ENCODE assay signal across 20 cellular contexts in the genomic region with DNA sequence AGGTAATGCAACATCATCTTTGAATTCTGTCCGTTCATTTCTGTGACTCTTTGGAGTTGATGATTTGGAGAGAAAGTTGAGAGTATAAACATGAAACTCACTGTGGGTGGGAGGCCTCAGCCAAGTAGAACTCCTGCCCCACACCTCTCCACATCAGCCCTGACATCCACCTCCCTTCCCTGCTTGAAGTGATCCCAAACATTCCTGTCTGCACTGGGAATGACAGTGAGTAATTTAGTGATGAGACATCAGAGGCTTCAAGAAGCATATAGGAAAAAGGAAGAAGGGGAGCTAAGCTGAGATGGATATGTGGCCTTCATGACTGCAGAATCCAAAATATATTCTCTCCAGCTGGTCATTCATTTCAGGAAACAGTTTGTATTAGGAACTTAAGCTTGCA.
"Had no signal": no experiment of that assay in that cellular context is flagged by ENCODE, and none has a peak within 500 bp of the region (broad histone marks: within the 10 kb centered on the region; RNA-seq: fewer than 3 reads in every experiment).

No MANE protein-coding gene starts in this region.

- H3K9ac ChIP-seq: parathyroid adenoma had no signal

- H3K4me1 ChIP-seq: parathyroid adenoma, prostate gland, right lobe of liver, spleen, upper lobe of left lung, vagina had no signal

- H3K4me3 Mint-ChIP-seq: effector memory CD8-positive, alpha-beta T cell; mesothelial cell of epicardium; natural killer cell treated with Interleukin-12 subunit alpha and Interleukin-12 subunit beta and Interleukin-15 and Interleukin-18, amount 100 ng/mL, for 72 hours; stimulated activated memory B cell treated with anti-CD40 and anti-IgM and Interleukin-4, amounts not matched to agents 10 μg/mL and 1 μg/mL and 100 μg/mL, for 72 hours; stimulated activated naive CD8-positive, alpha-beta T cell treated with anti-CD3 and anti-CD28 coated beads, Interleukin-15, Interleukin-2, amounts not matched to agents 100 ng/mL and 50 ng/mL, for 24 hours had no signal

- FAIRE-seq: kidney had no signal

- H3K27me3 ChIP-seq: esophagus muscularis mucosa, right lobe of liver, spleen, tibial artery, upper lobe of left lung, vagina had no signal

- H3K9me3 Mint-ChIP-seq: stimulated activated naive CD8-positive, alpha-beta T cell treated with anti-CD3 and anti-CD28 coated beads, Interleukin-15, Interleukin-2, amounts not matched to agents 100 ng/mL and 50 ng/mL, for 24 hours had no signal

- H3K4me3 ChIP-seq: esophagus muscularis mucosa, prostate gland, right lobe of liver, spleen, tibial artery, upper lobe of left lung, vagina had no signal

- H3K27ac Mint-ChIP-seq: effector memory CD8-positive, alpha-beta T cell; mesothelial cell of epicardium; natural killer cell treated with Interleukin-12 subunit alpha and Interleukin-12 subunit beta and Interleukin-15 and Interleukin-18, amount 100 ng/mL, for 72 hours; stimulated activated memory B cell treated with anti-CD40 and anti-IgM and Interleukin-4, amounts not matched to agents 10 μg/mL and 1 μg/mL and 100 μg/mL, for 72 hours; stimulated activated naive CD8-positive, alpha-beta T cell treated with anti-CD3 and anti-CD28 coated beads, Interleukin-15, Interleukin-2, amounts not matched to agents 100 ng/mL and 50 ng/mL, for 24 hours had no signal

- H2AFZ ChIP-seq: parathyroid adenoma had no signal

- DNase-seq: effector memory CD8-positive, alpha-beta T cell; kidney; mammary epithelial cell; occipital lobe; right lobe of liver; spleen; stimulated activated CD4-positive, alpha-beta T cell treated with anti-CD3 and anti-CD28 coated beads, Interleukin-15, amount 100 ng/mL, for 24 hours; stimulated activated CD4-positive, alpha-beta T cell treated with anti-CD3 and anti-CD28 coated beads, Interleukin-1b, Interleukin-23, amount 100 ng/mL, for 48 hours; stimulated activated CD4-positive, alpha-beta T cell treated with anti-CD3 and anti-CD28 coated beads, Interleukin-4, amount 100 ng/mL, for 24 hours; tibial artery; upper lobe of left lung had no signal

- H3K4me1 Mint-ChIP-seq: stimulated activated memory B cell treated with anti-CD40 and anti-IgM and Interleukin-4, amounts not matched to agents 10 μg/mL and 1 μg/mL and 100 μg/mL, for 72 hours had no signal

- H3K9me3 ChIP-seq: esophagus muscularis mucosa, prostate gland, right lobe of liver, spleen, tibial artery, upper lobe of left lung, vagina had no signal

- H3K79me2 ChIP-seq: parathyroid adenoma had no signal

- H3K36me3 ChIP-seq: esophagus muscularis mucosa, prostate gland, right lobe of liver, spleen, tibial artery, upper lobe of left lung, vagina had no signal

- H3K36me3 Mint-ChIP-seq: mesothelial cell of epicardium; natural killer cell treated with Interleukin-12 subunit alpha and Interleukin-12 subunit beta and Interleukin-15 and Interleukin-18, amount 100 ng/mL, for 72 hours; stimulated activated memory B cell treated with anti-CD40 and anti-IgM and Interleukin-4, amounts not matched to agents 10 μg/mL and 1 μg/mL and 100 μg/mL, for 72 hours had no signal

- H3K27ac ChIP-seq: epithelial cell of prostate, esophagus muscularis mucosa, parathyroid adenoma, prostate gland, right lobe of liver, spleen, tibial artery, upper lobe of left lung, vagina had no signal

- H3K27me3 Mint-ChIP-seq: effector memory CD8-positive, alpha-beta T cell; natural killer cell treated with Interleukin-12 subunit alpha and Interleukin-12 subunit beta and Interleukin-15 and Interleukin-18, amount 100 ng/mL, for 72 hours; stimulated activated memory B cell treated with anti-CD40 and anti-IgM and Interleukin-4, amounts not matched to agents 10 μg/mL and 1 μg/mL and 100 μg/mL, for 72 hours; stimulated activated naive CD8-positive, alpha-beta T cell treated with anti-CD3 and anti-CD28 coated beads, Interleukin-15, Interleukin-2, amounts not matched to agents 100 ng/mL and 50 ng/mL, for 24 hours had no signal

- ATAC-seq: effector memory CD8-positive, alpha-beta T cell; natural killer cell treated with Interleukin-12 subunit alpha and Interleukin-12 subunit beta and Interleukin-15 and Interleukin-18, amount 100 ng/mL, for 72 hours; stimulated activated memory B cell treated with anti-CD40 and anti-IgM and Interleukin-4, amounts not matched to agents 10 μg/mL and 1 μg/mL and 100 μg/mL, for 72 hours had no signal
